Comparison of ENCODE assay signal across 8 cellular contexts in genomic region chr2:215931256-215931903, GRCh38.
DNase-seq lines count a peak whose midpoint lies in the region; ATAC-seq, FAIRE-seq and TF ChIP-seq lines count a peak whose summit lies in the region.

No MANE protein-coding gene starts in this region.

- no peak overlapping the region for H3K27ac ChIP-seq in SU-DHL-6 (ENCODE audit: low read depth, low read length)
- peak overlapping the region; percentile 55 for H3K27ac ChIP-seq in astrocyte (ENCODE audit: low read depth, low read length)

- H3K4me3 Mint-ChIP-seq in astrocyte (ENCODE audit: unreplicated experiment), result no peak overlapping the region

- H3K36me3 ChIP-seq in SU-DHL-6 (ENCODE audit: low read length) (no peaks in the 10 kb centered on the region), astrocyte (ENCODE audit: insufficient read depth, low read length) (no peaks in the 10 kb centered on the region), skeletal muscle satellite cell (ENCODE audit: insufficient read depth, low read length) (no peaks in the 10 kb centered on the region)

- TF ChIP-seq CTCF in SU-DHL-6 (IDR thresholded peaks at IDR 0.05; ENCODE audit: insufficient read depth, low read length, poor library complexity, severe bottlenecking) (peak; percentile 75), astrocyte (IDR thresholded peaks at IDR 0.05; ENCODE audit: insufficient read depth, low read depth, low read length) (peak; percentile 100)

- H3K27me3 ChIP-seq in SU-DHL-6 (ENCODE audit: low read length) (no peaks in the 10 kb centered on the region), astrocyte (ENCODE audit: insufficient read depth, low read length) (no peaks in the 10 kb centered on the region), skeletal muscle satellite cell (ENCODE audit: control insufficient read depth, insufficient read depth, low read length) (no peaks in the 10 kb centered on the region)

- H3K4me3 ChIP-seq in SU-DHL-6 (ENCODE audit: insufficient read depth, low read length, poor library complexity, severe bottlenecking) (no peak overlapping the region), astrocyte (ENCODE audit: insufficient read depth, low read depth, low read length) (no peak overlapping the region), skeletal muscle satellite cell (ENCODE audit: low read length) (no peak overlapping the region)

- H3K9ac ChIP-seq in SU-DHL-6 (ENCODE audit: low read length), result no peak overlapping the region
- peak overlapping the region; percentile 55 for H3K9ac ChIP-seq in astrocyte (ENCODE audit: low read length)
- no peak overlapping the region for H3K9ac ChIP-seq in skeletal muscle satellite cell (ENCODE audit: low read depth, low read length)

- peak overlapping the region; percentile 60 for H3K27ac Mint-ChIP-seq in astrocyte (ENCODE audit: unreplicated experiment)

- DNase-seq in NCI-H1436 (lab: John Stamatoyannopoulos, UW), result peak; percentile 45
- no peak for DNase-seq in NCI-H1436 treated with DMSO at 0.1 percent for 48 hours (lab: John Stamatoyannopoulos, UW)
- peak; percentile 38 for DNase-seq in NCI-H1092 (lab: John Stamatoyannopoulos, UW)
- DNase-seq in astrocyte (ENCODE audit: low read depth), result peak; percentile 53
- DNase-seq in hepatic stellate cell (ENCODE audit: low spot score), result peak; percentile 49

- H3K27me3 Mint-ChIP-seq in astrocyte (ENCODE audit: low read depth, unreplicated experiment), result no peaks in the 10 kb centered on the region

- H3K4me1 ChIP-seq in astrocyte (ENCODE audit: insufficient read depth, low read length) (peaks cover 20% of the 10 kb centered on the region), skeletal muscle satellite cell (ENCODE audit: control insufficient read depth, insufficient read depth, low read length) (peaks cover 25% of the 10 kb centered on the region)

- no peaks in the 10 kb centered on the region for H3F3A ChIP-seq in SU-DHL-6 (ENCODE audit: insufficient read depth)

- H3K79me2 ChIP-seq in SU-DHL-6 (ENCODE audit: insufficient read depth, low read length) (no peaks in the 10 kb centered on the region), astrocyte (ENCODE audit: insufficient read depth, low read length) (no peaks in the 10 kb centered on the region)

- H3K9me3 ChIP-seq in SU-DHL-6 (ENCODE audit: insufficient read depth, low read length), result no peaks in the 10 kb centered on the region
- no peaks in the 10 kb centered on the region for H3K9me3 ChIP-seq in astrocyte (ENCODE audit: insufficient read depth, low read depth, low read length)
- H3K9me3 ChIP-seq in skeletal muscle satellite cell (replicated peaks; ENCODE audit: low read length), result no peaks in the 10 kb centered on the region

- peaks cover 2% of the 10 kb centered on the region for H3K9me3 Mint-ChIP-seq in astrocyte (ENCODE audit: unreplicated experiment)

- peak; percentile 47 for FAIRE-seq in astrocyte (lab: Jason Lieb, UNC)

- no peaks in the 10 kb centered on the region for H3K9me2 ChIP-seq in SU-DHL-6 (replicated peaks; ENCODE audit: insufficient read depth, low read length)

- H2AFZ ChIP-seq in SU-DHL-6 (ENCODE audit: low read depth, low read length, severe bottlenecking) (no peak overlapping the region), astrocyte (ENCODE audit: low read depth, low read length) (no peak overlapping the region)

- H4K20me1 ChIP-seq in SU-DHL-6 (ENCODE audit: low read depth, low read length) (no peaks in the 10 kb centered on the region), astrocyte (ENCODE audit: insufficient read depth, low read length) (no peaks in the 10 kb centered on the region)

- H3K4me1 Mint-ChIP-seq in astrocyte (ENCODE audit: low read depth, unreplicated experiment), result peaks cover 26% of the 10 kb centered on the region

- ATAC-seq in HG02571 (IDR thresholded peaks at IDR 0.05; ENCODE audit: unreplicated experiment), result peak; percentile 53

- no peaks in the 10 kb centered on the region for H3K36me3 Mint-ChIP-seq in astrocyte (ENCODE audit: low read depth, unreplicated experiment)

- H3K4me2 ChIP-seq in SU-DHL-6 (ENCODE audit: low read depth, low read length, poor library complexity, severe bottlenecking) (no peak overlapping the region), astrocyte (ENCODE audit: low read length) (peak overlapping the region; percentile 66), skeletal muscle satellite cell (ENCODE audit: low read length) (peak overlapping the region; percentile 20)
